Comparison of ENCODE assay signal across 7 cellular contexts in the genomic region with DNA sequence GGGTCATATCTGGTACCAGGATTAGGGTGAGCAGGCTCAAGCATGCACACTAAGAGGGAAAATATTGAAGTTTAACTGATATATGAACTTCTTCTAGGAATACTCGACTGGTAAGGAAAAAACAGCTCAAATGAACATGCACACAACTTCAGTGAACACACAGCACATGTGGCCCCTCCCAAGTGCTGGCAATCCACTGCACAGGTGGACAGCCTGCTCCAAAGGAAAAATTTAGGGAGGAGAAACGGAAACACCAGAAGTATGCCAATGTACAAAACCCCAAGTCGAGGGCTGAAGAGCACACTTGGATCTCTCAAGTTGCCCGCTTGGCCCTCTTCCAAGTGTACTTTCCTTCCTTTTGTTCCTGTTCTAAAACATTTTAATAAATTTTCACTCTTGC.
"Had no signal": no experiment of that assay in that cellular context is flagged by ENCODE, and none has a peak within 500 bp of the region (broad histone marks: within the 10 kb centered on the region; RNA-seq: fewer than 3 reads in every experiment).

No MANE protein-coding gene starts in this region.

- H3K27ac Mint-ChIP-seq: IgD-negative memory B cell had no signal

- H3K4me1 Mint-ChIP-seq: IgD-negative memory B cell had no signal

- H3K36me3 Mint-ChIP-seq: IgD-negative memory B cell had no signal

- H3K27me3 Mint-ChIP-seq: IgD-negative memory B cell had no signal

- ATAC-seq: HepG2, K562 had no signal

- FAIRE-seq: HepG2, HTR-8/SVneo, K562 had no signal

- H3K27ac ChIP-seq: HL-60 had no signal

- H3K4me3 ChIP-seq: K562 had no signal

- DNase-seq: IMR-90, KBM-7 had no signal
